9 cellular contexts compared by ENCODE assay signal in the genomic region with DNA sequence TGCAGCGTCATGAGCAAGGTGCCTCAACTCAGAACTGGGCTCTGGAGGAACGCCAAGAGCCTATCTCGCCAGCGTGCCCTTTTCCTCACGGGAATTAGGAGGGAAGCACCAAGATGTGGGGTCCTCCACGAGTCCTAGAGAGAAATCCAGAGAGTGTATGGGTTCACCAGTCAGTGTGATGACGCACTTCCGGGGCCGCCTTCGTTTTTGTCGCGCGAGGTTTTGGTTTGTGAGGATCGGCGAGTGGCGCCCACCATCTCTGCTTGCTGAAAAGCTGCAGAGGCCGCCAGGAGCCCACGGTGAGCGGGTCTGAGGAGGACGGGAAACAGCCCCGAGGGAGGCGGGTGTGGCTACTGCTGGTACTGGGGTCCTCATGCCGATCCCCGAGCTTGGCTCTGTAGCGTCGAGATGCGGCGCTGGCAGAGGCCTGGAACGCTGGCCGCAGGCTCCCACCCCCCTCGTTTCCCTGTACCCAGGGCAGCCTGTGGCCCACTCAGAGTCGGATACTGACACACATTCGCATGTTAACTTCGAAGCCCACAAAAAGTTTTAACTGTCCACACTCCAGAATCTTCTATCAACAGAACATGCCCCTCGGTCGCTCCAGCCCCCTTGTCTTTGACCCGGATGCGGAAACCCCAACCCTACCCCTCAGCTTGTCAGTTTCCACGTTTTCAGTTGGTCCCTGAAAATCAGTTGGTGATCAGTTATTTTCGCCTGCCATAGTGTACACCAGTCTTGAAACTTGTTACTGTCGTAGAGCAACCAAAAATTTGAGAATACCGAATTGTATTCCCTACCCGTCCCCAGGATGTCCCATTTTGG. TPM values are rescaled to one million over a fixed set of nuclear protein-coding genes. Genes with fewer than 3 reads are reported as not detected.
DNase-seq lines count a peak whose midpoint lies in the region; ATAC-seq and TF ChIP-seq lines count a peak whose summit lies in the region.
"Had no signal": no experiment of that assay in that cellular context is flagged by ENCODE, and none has a peak within 500 bp of the region (broad histone marks: within the 10 kb centered on the region; RNA-seq: fewer than 3 reads in every experiment).

No MANE protein-coding gene starts in this region.

- H3K27ac ChIP-seq in sigmoid colon, result peak overlapping the region in 3 of 4 donors; percentile 8 to 22 (median 17)

- POLR2A ChIA-PET in activated CD4-positive, alpha-beta memory T cell treated with anti-CD3 and anti-CD28 coated beads, Interleukin-2, amount 10 ng/mL, durations not matched to agents 7 days and 5 days (lab: Charles Lee), result no interaction called here

- CTCF ChIA-PET in activated CD4-positive, alpha-beta memory T cell treated with anti-CD3 and anti-CD28 coated beads, Interleukin-2, amount 10 ng/mL, durations not matched to agents 7 days and 5 days (lab: Charles Lee), result no interaction called here

- H3K4me3 Mint-ChIP-seq in activated CD4-positive, alpha-beta memory T cell treated with anti-CD3 and anti-CD28 coated beads, Interleukin-2, amount 10 ng/mL, durations not matched to agents 7 days and 5 days, result no peak overlapping the region

- TF ChIP-seq EP300 in sigmoid colon (IDR thresholded peaks at IDR 0.05), result no peak

- peaks cover 15% of the 10 kb centered on the region for H3K4me1 Mint-ChIP-seq in activated CD4-positive, alpha-beta memory T cell treated with anti-CD3 and anti-CD28 coated beads, Interleukin-2, amount 10 ng/mL, durations not matched to agents 7 days and 5 days

- no peaks in the 10 kb centered on the region for H3K9me3 ChIP-seq in sigmoid colon

- H3K4me3 ChIP-seq in sigmoid colon, result peak overlapping the region; percentile 41 to 46 (median 43)

- intact Hi-C loops in left cardiac atrium (cut with DNase I), result no loop called here
- intact Hi-C loops in sigmoid colon (cut with DNase I), result no loop called here

- no peaks in the 10 kb centered on the region for H3K4me1 ChIP-seq in sigmoid colon

- no peaks in the 10 kb centered on the region for H3K27me3 ChIP-seq in sigmoid colon

- H3K36me3 ChIP-seq in sigmoid colon, result peaks cover 0 to 6% (median 0%) of the 10 kb centered on the region in 4 donors

- H3K9me3 Mint-ChIP-seq in activated CD4-positive, alpha-beta memory T cell treated with anti-CD3 and anti-CD28 coated beads, Interleukin-2, amount 10 ng/mL, durations not matched to agents 7 days and 5 days, result peaks cover 10% of the 10 kb centered on the region

- DNase-seq in G401 (ENCODE audit: low spot score), result peak; percentile 67
- peak in 48 of 58 donors; percentile 1 to 72 (median 20) for DNase-seq in anterior cingulate cortex (lab: John Stamatoyannopoulos, UW)
- DNase-seq in left cardiac atrium, result peak; percentile 47
- DNase-seq in sigmoid colon, result peak; percentile 79
- DNase-seq in activated CD4-positive, alpha-beta memory T cell treated with anti-CD3 and anti-CD28 coated beads, Interleukin-2, amount 10 ng/mL, durations not matched to agents 7 days and 5 days, result no peak
- no peak for DNase-seq in NCI-H774 (lab: John Stamatoyannopoulos, UW)
- DNase-seq in NCI-H2227 (lab: John Stamatoyannopoulos, UW; ENCODE audit: unreplicated experiment), result no peak
- DNase-seq: OCI-M1 had no signal

- H3K27me3 Mint-ChIP-seq in activated CD4-positive, alpha-beta memory T cell treated with anti-CD3 and anti-CD28 coated beads, Interleukin-2, amount 10 ng/mL, durations not matched to agents 7 days and 5 days, result no peaks in the 10 kb centered on the region

- in situ Hi-C loops in G401 (cut with HindIII; ENCODE audit: low sequenced_read_pairs), result no loop called here

- peaks cover 3% of the 10 kb centered on the region for H3K36me3 Mint-ChIP-seq in activated CD4-positive, alpha-beta memory T cell treated with anti-CD3 and anti-CD28 coated beads, Interleukin-2, amount 10 ng/mL, durations not matched to agents 7 days and 5 days (ENCODE audit: low read depth)

- no peak overlapping the region for H3K27ac Mint-ChIP-seq in activated CD4-positive, alpha-beta memory T cell treated with anti-CD3 and anti-CD28 coated beads, Interleukin-2, amount 10 ng/mL, durations not matched to agents 7 days and 5 days

- WGBS in sigmoid colon, 2 donors, result 71 to 80% methylated on average over 43 of the region's 43 CpGs

- peak in 1 of 2 donors; percentile 70 for ATAC-seq in left cardiac atrium
- ATAC-seq in HG02571 (IDR thresholded peaks at IDR 0.05; ENCODE audit: unreplicated experiment), result no peak

- TF ChIP-seq CTCF in sigmoid colon (IDR thresholded peaks at IDR 0.05), result no peak

- no peak for TF ChIP-seq POLR2A in sigmoid colon (IDR thresholded peaks at IDR 0.05)

RNA-seq across cellular contexts. Expression of gene ZNF662, which starts 30.4 kb away (rescaled TPM):
- not detected in 2 replicates for total RNA-seq in G401 (2014; rRNA removed; shearing (Covaris generic))
- total RNA-seq in left cardiac atrium, result 1 to 10 TPM; 5.2 to 6.3 TPM
- 10 to 100 TPM in 1 of 4 donors, 1 to 10 TPM in 3; 7.4 to 18.6 (median 9.0) TPM for total RNA-seq in sigmoid colon
- polyA plus RNA-seq in sigmoid colon, result 1 to 10 TPM in 2 of 3 donors, under 1 TPM in 1; 0.46 to 2.4 (median 2.1) TPM
- under 1 TPM; 0.10 to 0.40 TPM for total RNA-seq in activated CD4-positive, alpha-beta memory T cell treated with anti-CD3 and anti-CD28 coated beads, Interleukin-2, amount 10 ng/mL, durations not matched to agents 7 days and 5 days

RNA-seq across cellular contexts. Expression of gene GASK1A, which starts 42.7 kb away (rescaled TPM):
- total RNA-seq in G401 (2014; rRNA removed; shearing (Covaris generic)), result not detected in 2 replicates
- total RNA-seq in left cardiac atrium (1 to 10 TPM; 2.6 to 4.0 TPM), sigmoid colon (10 to 100 TPM in 3 of 4 donors, 1 to 10 TPM in 1; 8.1 to 32.7 (median 18.1) TPM)
- polyA plus RNA-seq in sigmoid colon, result 1 to 10 TPM in 2 of 3 donors, under 1 TPM in 1; 0.92 to 1.8 (median 1.2) TPM
- total RNA-seq in activated CD4-positive, alpha-beta memory T cell treated with anti-CD3 and anti-CD28 coated beads, Interleukin-2, amount 10 ng/mL, durations not matched to agents 7 days and 5 days, result not detected

Comparison
In these comparisons a context has a peak if more than half of its experiments do, and no peak if none do; other contexts are left out.
1. DNase-seq: peak in G401 (single experiment), anterior cingulate cortex (48 of 58), left cardiac atrium (single experiment) and sigmoid colon (single experiment); none in activated CD4-positive, alpha-beta memory T cell treated with anti-CD3 and anti-CD28 coated beads, Interleukin-2, amount 10 ng/mL, durations not matched to agents 7 days and 5 days (single experiment), NCI-H774 (single experiment) and NCI-H2227 (single experiment).